1 cellular context compared by ENCODE assay signal in the genomic region with DNA sequence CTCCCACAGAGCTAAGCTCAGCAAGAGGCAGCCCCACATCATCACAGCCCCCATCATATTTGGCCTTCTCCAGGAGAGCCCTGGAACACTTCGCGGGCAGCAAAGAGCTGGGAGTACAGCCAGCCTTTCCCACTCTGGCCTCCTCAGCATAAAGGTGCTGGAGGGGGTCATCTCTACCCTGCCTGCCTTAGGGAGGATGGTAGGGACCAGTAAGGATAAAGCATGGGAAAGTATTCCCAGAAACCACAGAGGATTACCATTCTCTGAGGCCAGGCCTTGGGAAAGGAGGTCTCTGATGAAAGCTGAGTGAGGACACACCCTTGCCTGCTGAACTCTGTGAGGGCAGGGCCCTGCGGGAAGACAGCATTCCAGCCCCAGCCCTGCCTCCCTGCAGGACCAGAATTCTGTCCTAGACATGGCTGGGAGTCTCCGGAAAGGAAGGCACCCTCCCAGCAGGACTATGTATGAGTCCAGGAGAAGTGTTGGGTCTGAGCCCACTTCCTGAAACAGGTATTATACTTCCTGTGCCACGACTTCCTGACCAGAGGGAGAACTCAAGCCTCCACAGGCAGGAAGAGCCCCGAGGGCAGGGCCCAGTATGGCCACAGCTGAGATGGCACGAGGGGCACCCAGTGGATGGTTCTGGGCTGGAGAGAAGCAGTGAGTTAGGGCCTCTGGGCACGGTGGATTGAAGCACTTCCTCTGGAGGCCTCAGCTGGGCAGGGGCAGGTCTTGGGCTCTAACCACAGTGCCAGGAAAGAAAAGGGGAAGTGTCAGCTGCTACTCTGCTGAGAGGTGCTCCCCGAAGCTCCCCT.
TF ChIP-seq lines count a peak whose summit lies in the region.

No MANE protein-coding gene starts in this region.

TF ChIP-seq in SK-N-SH, 30 proteins besides CTCF, POLR2A, EP300 and RAD21:
- TF ChIP-seq, protein P1, sequence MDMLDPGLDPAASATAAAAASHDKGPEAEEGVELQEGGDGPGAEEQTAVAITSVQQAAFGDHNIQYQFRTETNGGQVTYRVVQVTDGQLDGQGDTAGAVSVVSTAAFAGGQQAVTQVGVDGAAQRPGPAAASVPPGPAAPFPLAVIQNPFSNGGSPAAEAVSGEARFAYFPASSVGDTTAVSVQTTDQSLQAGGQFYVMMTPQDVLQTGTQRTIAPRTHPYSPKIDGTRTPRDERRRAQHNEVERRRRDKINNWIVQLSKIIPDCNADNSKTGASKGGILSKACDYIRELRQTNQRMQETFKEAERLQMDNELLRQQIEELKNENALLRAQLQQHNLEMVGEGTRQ (IDR thresholded peaks at IDR 0.05; ENCODE audit: borderline replicate concordance, low read depth, low read length): no peak
